ENCODE assay signal across 8 cellular contexts in genomic region chr2:38603402-38604265, GRCh38. TPM values are rescaled to one million over a fixed set of nuclear protein-coding genes. Genes with fewer than 3 reads are reported as not detected.
DNase-seq lines count a peak whose midpoint lies in the region; ATAC-seq and TF ChIP-seq lines count a peak whose summit lies in the region.

No MANE protein-coding gene starts in this region.

- H3K27ac ChIP-seq in A673 (ENCODE audit: low read depth, low read length, poor library complexity, severe bottlenecking) (peak overlapping the region; percentile 96), ectodermal cell (ENCODE audit: insufficient read depth, low read depth, low read length, poor library complexity, severe bottlenecking) (peak overlapping the region; percentile 9), lung (ENCODE audit: low read depth in 1 of 2, low read length in 1 of 2) (peak overlapping the region; percentile 75 to 87)

- 20% methylated on average over 23 of the region's 23 CpGs for WGBS in ectodermal cell, 2 experiments
- 7 to 12% methylated on average over 23 of the region's 23 CpGs for WGBS in lung, 2 donors

- H3K27me3 ChIP-seq in A673 (replicated peaks; ENCODE audit: insufficient read depth, low read depth, low read length, poor library complexity) = no peaks in the 10 kb centered on the region
- H3K27me3 ChIP-seq in ectodermal cell (ENCODE audit: control insufficient read depth, insufficient read depth, low read length, poor library complexity, severe bottlenecking) = no peaks in the 10 kb centered on the region
- no peaks in the 10 kb centered on the region for H3K27me3 ChIP-seq in lung (ENCODE audit: control insufficient read depth, insufficient read depth)

- H3K4me3 ChIP-seq in A673 (ENCODE audit: low read depth, low read length, poor library complexity, severe bottlenecking) (peak overlapping the region; percentile 93), ectodermal cell (ENCODE audit: insufficient read depth, low read depth, low read length) (peak overlapping the region; percentile 88), lung (peak overlapping the region; percentile 50)

- peak overlapping the region; percentile 93 for H3K27ac Mint-ChIP-seq in activated CD4-positive, alpha-beta memory T cell treated with anti-CD3 and anti-CD28 coated beads for 36 hours

- H3K4me3 Mint-ChIP-seq in activated CD4-positive, alpha-beta memory T cell treated with anti-CD3 and anti-CD28 coated beads for 36 hours = peak overlapping the region; percentile 92

- CTCF ChIA-PET in A673 (lab: Charles Lee) = no interaction called here
- CTCF ChIA-PET in activated CD4-positive, alpha-beta memory T cell treated with anti-CD3 and anti-CD28 coated beads for 36 hours (lab: Charles Lee) = interaction anchor here (0.6 to 10.4 kb wide), 37 partner anchors 9 to 228 kb away, joined by 3 to 110 read pairs (median 5); partner anchors contain the start of gene GALM

- BruUV-seq in A673 (replicated peaks; lab: Mats Ljungman, UMichigan) = no TSS peak

- H3K9me3 ChIP-seq in A673 (ENCODE audit: low read depth, low read length, poor library complexity, severe bottlenecking) (no peaks in the 10 kb centered on the region), ectodermal cell (ENCODE audit: control insufficient read depth, low read length) (no peaks in the 10 kb centered on the region), lung (ENCODE audit: control insufficient read depth in 2 of 2, insufficient read depth in 1 of 2, low read length in 1 of 2) (no peaks in the 10 kb centered on the region)

- peaks cover 27% of the 10 kb centered on the region for H3K36me3 Mint-ChIP-seq in activated CD4-positive, alpha-beta memory T cell treated with anti-CD3 and anti-CD28 coated beads for 36 hours

- H3K36me3 ChIP-seq in A673 (ENCODE audit: insufficient read depth, low read length, poor library complexity, severe bottlenecking) (no peaks in the 10 kb centered on the region), ectodermal cell (ENCODE audit: control insufficient read depth, insufficient read depth, low read length) (no peaks in the 10 kb centered on the region), lung (ENCODE audit: control insufficient read depth in 2 of 2, insufficient read depth in 2 of 2, low read length in 2 of 2) (no peaks in the 10 kb centered on the region)

- no peaks in the 10 kb centered on the region for H3K27me3 Mint-ChIP-seq in activated CD4-positive, alpha-beta memory T cell treated with anti-CD3 and anti-CD28 coated beads for 36 hours

- H3K9me3 Mint-ChIP-seq in activated CD4-positive, alpha-beta memory T cell treated with anti-CD3 and anti-CD28 coated beads for 36 hours = no peaks in the 10 kb centered on the region

- ATAC-seq in GM18907 (IDR thresholded peaks at IDR 0.05; ENCODE audit: unreplicated experiment) (peak; percentile 38), HG03521 (IDR thresholded peaks at IDR 0.05; ENCODE audit: unreplicated experiment) (peak; percentile 41), lung (ENCODE audit: insufficient read depth, low FRiP score) (peak; percentile 73)

- DNase-seq in A673 (ENCODE audit: low spot score) = peak; percentile 91
- DNase-seq in NCI-H774 (lab: John Stamatoyannopoulos, UW) = peak; percentile 67
- peak; percentile 91 for DNase-seq in activated CD4-positive, alpha-beta memory T cell treated with anti-CD3 and anti-CD28 coated beads for 36 hours
- DNase-seq in lung (ENCODE audit: low spot score) = peak; percentile 80
- DNase-seq in stimulated activated CD4-positive, alpha-beta T cell treated with anti-CD3 and anti-CD28 coated beads, TNF-alpha, amount 100 ng/mL, for 4 hours (ENCODE audit: low read depth in 3 of 3) = peak; percentile 60 to 73 (median 70)

- peaks cover 33% of the 10 kb centered on the region for H3K4me1 Mint-ChIP-seq in activated CD4-positive, alpha-beta memory T cell treated with anti-CD3 and anti-CD28 coated beads for 36 hours (ENCODE audit: low read depth)

- intact Hi-C loops in A673 (cut with micrococcal nuclease; ENCODE audit: unreplicated experiment) = loop anchor here (5.0 kb wide), 2 partner anchors 61 to 134 kb away; no protein-coding TSS in a partner anchor
- intact Hi-C loops in activated CD4-positive, alpha-beta memory T cell treated with anti-CD3 and anti-CD28 coated beads for 36 hours (cut with micrococcal nuclease) = loop anchor here (1.0 to 5.0 kb wide), 9 partner anchors 12 to 524 kb away; partner anchors contain the start of gene SRSF7

- POLR2A ChIA-PET in A673 (lab: Charles Lee; ENCODE audit: low non-redundant PET) = no interaction called here
- POLR2A ChIA-PET in activated CD4-positive, alpha-beta memory T cell treated with anti-CD3 and anti-CD28 coated beads for 36 hours (lab: Charles Lee) = interaction anchor here (0.6 to 16.1 kb wide), 12 partner anchors 7 to 144 kb away, joined by 3 to 483 read pairs (median 16); partner anchors contain the start of genes GALM and SRSF7

- H3K4me1 ChIP-seq in A673 (ENCODE audit: insufficient read depth, low read length, poor library complexity, severe bottlenecking) (peaks cover 21% of the 10 kb centered on the region), ectodermal cell (ENCODE audit: control insufficient read depth, insufficient read depth, low read length) (peaks cover 7% of the 10 kb centered on the region), lung (ENCODE audit: control insufficient read depth in 2 of 2, insufficient read depth in 2 of 2, low read length in 2 of 2) (peaks cover 2 to 8% of the 10 kb centered on the region in 2 donors)

- TF ChIP-seq CTCF in A673 (conservative IDR thresholded peaks at IDR 0.05; ENCODE audit: low read depth, low read length) (peak; percentile 96), lung (IDR thresholded peaks at IDR 0.05; ENCODE audit: control extremely low read depth, extremely low read depth) (peak; percentile 72)

RNA-seq across cellular contexts. Expression of gene HNRNPLL, which starts 0.9 kb away (rescaled TPM):
- 73.8 and 82.0 TPM in 2 replicates for total RNA-seq in A673 (2021)
- 100 to 1,000 TPM; 106 to 108 TPM for total RNA-seq in activated CD4-positive, alpha-beta memory T cell treated with anti-CD3 and anti-CD28 coated beads for 36 hours
- 68.4 TPM for polyA plus RNA-seq in ectodermal cell (2013, experiment 1 of 4)
- 58.9 TPM for polyA plus RNA-seq in ectodermal cell (2013, experiment 2 of 4)
- polyA plus RNA-seq in ectodermal cell (2013, experiment 3 of 4) = 57.1 TPM
- polyA plus RNA-seq in ectodermal cell (2013, experiment 4 of 4) = 62.8 TPM
- total RNA-seq in lung = 10 to 100 TPM; 43.7 to 88.8 TPM
- 10 to 100 TPM; 12.4 to 17.7 TPM for polyA plus RNA-seq in lung

Comparison
In these comparisons a context has a peak if more than half of its experiments do, and no peak if none do; other contexts are left out.
1. Peak in every context shown above with its lines: DNase-seq, ATAC-seq, H3K4me3 ChIP-seq and H3K27ac ChIP-seq.
2. H3K27ac ChIP-seq: peak in every context shown above with its lines; median percentile 96 in A673; 81 in lung; 9 in ectodermal cell.